Comparison of ENCODE assay signal across 8 cellular contexts in genomic region chr9:135412308-135413085, GRCh38.
DNase-seq lines count a peak whose midpoint lies in the region; ATAC-seq and TF ChIP-seq lines count a peak whose summit lies in the region.
"Not testable (repeated sequence)": the region's sequence is repeated elsewhere in the genome, so short reads cannot be mapped to it uniquely, and the experiment has no call there.

No MANE protein-coding gene starts in this region.

- TF ChIP-seq CTCF in WI38 (IDR thresholded peaks at IDR 0.05; ENCODE audit: low read depth, low read length) (peak; percentile 99), ascending aorta (IDR thresholded peaks at IDR 0.05) (peak; percentile 93 to 99 (median 94))

- H3K4me1 ChIP-seq in ascending aorta, result not testable (repeated sequence)

- H3K36me3 ChIP-seq in ascending aorta, result not testable (repeated sequence)

- H3K4me3 ChIP-seq in WI38 (ENCODE audit: low read depth, low read length); ascending aorta: not testable (repeated sequence)

- H3K27me3 ChIP-seq in ascending aorta, result not testable (repeated sequence)

- H3K27ac ChIP-seq in ascending aorta, result not testable (repeated sequence)

- not testable (repeated sequence) for H3K9me3 ChIP-seq in ascending aorta

- ATAC-seq in HG03280 (IDR thresholded peaks at IDR 0.05; ENCODE audit: unreplicated experiment) (peak; percentile 58), Right ventricle myocardium superior (ENCODE audit: poor library complexity) (peak; percentile 98)

- DNase-seq in DMS 273 (lab: John Stamatoyannopoulos, UW; ENCODE audit: unreplicated experiment), result peak; percentile 90
- peak; percentile 62 for DNase-seq in NCI-H510A treated with DMSO at 0.1 percent for 48 hours (lab: John Stamatoyannopoulos, UW)
- peak in 1 of 2 donors; percentile 71 for DNase-seq in ascending aorta (ENCODE audit: low spot score in 2 of 2)
- DNase-seq in Right ventricle myocardium superior, result peak; percentile 75
- peak; percentile 61 for DNase-seq in occipital lobe (lab: John Stamatoyannopoulos, UW)
- peak; percentile 9 to 68 (median 34) for DNase-seq in stimulated activated naive CD4-positive, alpha-beta T cell (lab: John Stamatoyannopoulos, UW)

- intact Hi-C loops in ascending aorta (cut with DNase I), result loop anchor here (1.0 kb wide), 1 partner anchor 326 kb away; no protein-coding TSS in a partner anchor
- intact Hi-C loops in Right ventricle myocardium superior (cut with DNase I), result loop anchor here (2.0 kb wide), 2 partner anchors 68 to 324 kb away; no protein-coding TSS in a partner anchor
